In the genomic region with DNA sequence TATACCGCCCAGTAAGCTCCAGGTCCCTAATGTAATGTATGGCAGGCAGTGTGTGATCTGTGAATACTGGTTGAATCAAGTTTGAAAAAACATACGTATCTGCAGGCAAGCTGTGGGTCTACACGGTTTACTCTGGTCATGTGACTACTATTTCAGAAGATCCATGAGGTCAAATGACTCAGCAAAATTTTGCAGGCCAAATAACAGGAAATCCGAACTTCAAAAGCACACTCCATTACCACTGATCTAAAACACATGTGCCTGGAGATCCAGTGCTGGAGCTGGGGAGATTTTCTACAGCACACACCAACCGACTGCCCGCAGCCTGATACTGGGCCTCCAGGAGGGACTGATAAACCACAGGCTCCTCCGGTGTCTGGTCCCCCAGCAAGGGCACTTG, we compare ENCODE assay signal across 10 cellular contexts.
DNase-seq lines count a peak whose midpoint lies in the region; ATAC-seq and TF ChIP-seq lines count a peak whose summit lies in the region.
"Had no signal": no experiment of that assay in that cellular context is flagged by ENCODE, and none has a peak within 500 bp of the region (broad histone marks: within the 10 kb centered on the region; RNA-seq: fewer than 3 reads in every experiment).

No MANE protein-coding gene starts in this region.

- H3K27ac ChIP-seq in upper lobe of left lung = no peak overlapping the region
- H3K27ac ChIP-seq: C4-2B had no signal

- no peak for ATAC-seq in activated CD8-positive, alpha-beta T cell treated with anti-CD3 and anti-CD28 coated beads, Interleukin-2, amount 10 ng/mL, durations not matched to agents 7 days and 5 days
- ATAC-seq in activated CD8-positive, alpha-beta T cell treated with anti-CD3 and anti-CD28 coated beads for 36 hours = no peak
- ATAC-seq in upper lobe of left lung (ENCODE audit: low FRiP score in 2 of 2) (peak; percentile 37 to 87), HG03521 (IDR thresholded peaks at IDR 0.05; ENCODE audit: unreplicated experiment) (no peak), HG02840 (IDR thresholded peaks at IDR 0.05; ENCODE audit: low FRiP score, unreplicated experiment) (no peak), GM19467 (IDR thresholded peaks at IDR 0.05; ENCODE audit: unreplicated experiment) (no peak)

- H3K4me3 ChIP-seq in upper lobe of left lung = no peak overlapping the region

- H3K9me3 ChIP-seq in upper lobe of left lung = no peaks in the 10 kb centered on the region

- DNase-seq in activated CD8-positive, alpha-beta T cell treated with anti-CD3 and anti-CD28 coated beads, Interleukin-2, amount 10 ng/mL, durations not matched to agents 7 days and 5 days = no peak
- no peak for DNase-seq in activated CD8-positive, alpha-beta T cell treated with anti-CD3 and anti-CD28 coated beads for 36 hours
- DNase-seq in amniotic epithelial cell (ENCODE audit: low read depth) = peak; percentile 94
- DNase-seq in iris pigment epithelial cell (ENCODE audit: low read depth) = peak; percentile 99
- no peak for DNase-seq in upper lobe of left lung
- DNase-seq: hippocampal formation had no signal

- peaks cover 6% of the 10 kb centered on the region for H3K4me1 Mint-ChIP-seq in activated CD8-positive, alpha-beta T cell treated with anti-CD3 and anti-CD28 coated beads, Interleukin-2, amount 10 ng/mL, durations not matched to agents 7 days and 5 days (ENCODE audit: low read depth)
- peaks cover 4% of the 10 kb centered on the region for H3K4me1 Mint-ChIP-seq in activated CD8-positive, alpha-beta T cell treated with anti-CD3 and anti-CD28 coated beads for 36 hours (ENCODE audit: low read depth)

- no peaks in the 10 kb centered on the region for H3K27me3 ChIP-seq in upper lobe of left lung

- TF ChIP-seq CTCF in activated CD8-positive, alpha-beta T cell treated with anti-CD3 and anti-CD28 coated beads for 36 hours (IDR thresholded peaks at IDR 0.05) = no peak
- no peak for TF ChIP-seq CTCF in upper lobe of left lung (IDR thresholded peaks at IDR 0.05)

- CTCF ChIA-PET in activated CD8-positive, alpha-beta T cell treated with anti-CD3 and anti-CD28 coated beads, Interleukin-2, amount 10 ng/mL, durations not matched to agents 7 days and 5 days (lab: Charles Lee) = no interaction called here
- CTCF ChIA-PET in activated CD8-positive, alpha-beta T cell treated with anti-CD3 and anti-CD28 coated beads for 36 hours (lab: Charles Lee) = no interaction called here

- peaks cover 3% of the 10 kb centered on the region for H3K9me3 Mint-ChIP-seq in activated CD8-positive, alpha-beta T cell treated with anti-CD3 and anti-CD28 coated beads, Interleukin-2, amount 10 ng/mL, durations not matched to agents 7 days and 5 days (ENCODE audit: insufficient read depth)
- H3K9me3 Mint-ChIP-seq in activated CD8-positive, alpha-beta T cell treated with anti-CD3 and anti-CD28 coated beads for 36 hours = no peaks in the 10 kb centered on the region

- no peak overlapping the region for H3K4me3 Mint-ChIP-seq in activated CD8-positive, alpha-beta T cell treated with anti-CD3 and anti-CD28 coated beads, Interleukin-2, amount 10 ng/mL, durations not matched to agents 7 days and 5 days
- no peak overlapping the region for H3K4me3 Mint-ChIP-seq in activated CD8-positive, alpha-beta T cell treated with anti-CD3 and anti-CD28 coated beads for 36 hours

- whole genome bisulfite sequencing in upper lobe of left lung, 2 donors = 44 to 56% methylated on average over 5 to 7 of the region's 7 CpGs

- intact Hi-C loops in activated CD8-positive, alpha-beta T cell treated with anti-CD3 and anti-CD28 coated beads for 36 hours (cut with micrococcal nuclease) = no loop called here

- H3K4me1 ChIP-seq in upper lobe of left lung = peaks cover 8 to 20% (median 19%) of the 10 kb centered on the region in 4 donors

- H3K36me3 Mint-ChIP-seq in activated CD8-positive, alpha-beta T cell treated with anti-CD3 and anti-CD28 coated beads, Interleukin-2, amount 10 ng/mL, durations not matched to agents 7 days and 5 days (ENCODE audit: low read depth) = no peaks in the 10 kb centered on the region
- H3K36me3 Mint-ChIP-seq in activated CD8-positive, alpha-beta T cell treated with anti-CD3 and anti-CD28 coated beads for 36 hours (ENCODE audit: low read depth) = no peaks in the 10 kb centered on the region

- POLR2A ChIA-PET in activated CD8-positive, alpha-beta T cell treated with anti-CD3 and anti-CD28 coated beads, Interleukin-2, amount 10 ng/mL, durations not matched to agents 7 days and 5 days (lab: Charles Lee) = no interaction called here
- POLR2A ChIA-PET in activated CD8-positive, alpha-beta T cell treated with anti-CD3 and anti-CD28 coated beads for 36 hours (lab: Charles Lee) = no interaction called here

- peaks cover 5% of the 10 kb centered on the region for H3K27me3 Mint-ChIP-seq in activated CD8-positive, alpha-beta T cell treated with anti-CD3 and anti-CD28 coated beads, Interleukin-2, amount 10 ng/mL, durations not matched to agents 7 days and 5 days (ENCODE audit: low read depth)
- peaks cover 16% of the 10 kb centered on the region for H3K27me3 Mint-ChIP-seq in activated CD8-positive, alpha-beta T cell treated with anti-CD3 and anti-CD28 coated beads for 36 hours

- H3K27ac Mint-ChIP-seq in activated CD8-positive, alpha-beta T cell treated with anti-CD3 and anti-CD28 coated beads, Interleukin-2, amount 10 ng/mL, durations not matched to agents 7 days and 5 days = peak overlapping the region; percentile 2
- no peak overlapping the region for H3K27ac Mint-ChIP-seq in activated CD8-positive, alpha-beta T cell treated with anti-CD3 and anti-CD28 coated beads for 36 hours

- H3K36me3 ChIP-seq in upper lobe of left lung = no peaks in the 10 kb centered on the region

- TF ChIP-seq EP300 in upper lobe of left lung (IDR thresholded peaks at IDR 0.05) = peak in 1 of 4 donors; percentile 10

- no peak for TF ChIP-seq POLR2A in upper lobe of left lung (IDR thresholded peaks at IDR 0.05)

Comparison
In these comparisons a context has a peak if more than half of its experiments do, and no peak if none do; other contexts are left out.
1. ATAC-seq: peak in upper lobe of left lung (2 of 2); none in activated CD8-positive, alpha-beta T cell treated with anti-CD3 and anti-CD28 coated beads, Interleukin-2, amount 10 ng/mL, durations not matched to agents 7 days and 5 days (single experiment), activated CD8-positive, alpha-beta T cell treated with anti-CD3 and anti-CD28 coated beads for 36 hours (single experiment), HG03521 (single experiment), HG02840 (single experiment) and GM19467 (single experiment).
2. DNase-seq: peak in amniotic epithelial cell (single experiment) and iris pigment epithelial cell (single experiment); none in activated CD8-positive, alpha-beta T cell treated with anti-CD3 and anti-CD28 coated beads, Interleukin-2, amount 10 ng/mL, durations not matched to agents 7 days and 5 days (single experiment), activated CD8-positive, alpha-beta T cell treated with anti-CD3 and anti-CD28 coated beads for 36 hours (single experiment) and upper lobe of left lung (0 of 2).